In the genomic region with DNA sequence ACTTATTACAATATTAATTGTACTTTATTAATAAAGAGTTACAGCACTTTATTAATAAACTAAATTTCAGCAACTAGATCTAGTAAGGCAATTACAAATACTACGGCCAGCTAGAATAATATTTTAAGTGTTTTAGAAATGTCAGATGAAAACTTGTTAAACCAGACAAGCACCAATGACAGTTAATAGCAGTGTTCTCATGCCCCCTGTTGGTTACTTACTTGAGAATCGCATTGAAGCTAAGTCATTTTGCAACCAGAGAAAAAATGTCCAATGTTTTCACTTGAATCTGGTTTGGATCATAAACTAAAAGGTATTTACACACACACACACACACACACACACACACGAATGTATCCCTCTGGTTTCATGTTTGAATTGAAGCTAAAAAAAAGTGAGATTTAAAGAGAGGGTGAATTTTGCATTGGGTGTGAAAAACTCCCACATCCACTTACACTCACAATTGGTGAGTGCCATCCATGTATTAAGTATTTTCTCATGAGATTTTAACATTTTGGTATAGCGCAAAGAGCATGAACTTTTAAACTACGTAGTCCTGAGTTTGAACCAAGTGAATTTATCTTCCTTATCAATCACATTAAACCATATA, we compare ENCODE assay signal across 8 cellular contexts.
A peak's percentile ranks its signal among the peaks of the same experiment; 100 is the strongest.
DNase-seq lines count a peak whose midpoint lies in the region; ATAC-seq and TF ChIP-seq lines count a peak whose summit lies in the region.

No MANE protein-coding gene starts in this region.

- ATAC-seq in HG03565 (IDR thresholded peaks at IDR 0.05; ENCODE audit: unreplicated experiment), result peak; percentile 42
- ATAC-seq in stimulated activated naive B cell treated with anti-CD40 and anti-IgM and Interleukin-4, amounts not matched to agents 10 μg/mL and 1 μg/mL and 100 μg/mL, for 72 hours (replicated peaks), result no peak
- no peak for ATAC-seq in activated T-cell treated with anti-CD3 and anti-CD28 coated beads, Interleukin-2, amount 50 U/mL, for 4 hours

- no peaks in the 10 kb centered on the region for H3K27me3 Mint-ChIP-seq in stimulated activated naive B cell treated with anti-CD40 and anti-IgM and Interleukin-4, amounts not matched to agents 10 μg/mL and 1 μg/mL and 100 μg/mL, for 72 hours
- no peaks in the 10 kb centered on the region for H3K27me3 Mint-ChIP-seq in T-helper 2 cell treated with Interferon-gamma antibody and Interleukin-4, amounts not matched to agents 5 μg/mL and 100 μg/mL, for 36 hours (ENCODE audit: low read depth)
- H3K27me3 Mint-ChIP-seq in activated T-cell treated with anti-CD3 and anti-CD28 coated beads, Interleukin-2, amount 50 U/mL, for 4 hours (ENCODE audit: low read depth), result no peaks in the 10 kb centered on the region

- no peaks in the 10 kb centered on the region for H3K9me3 Mint-ChIP-seq in stimulated activated naive B cell treated with anti-CD40 and anti-IgM and Interleukin-4, amounts not matched to agents 10 μg/mL and 1 μg/mL and 100 μg/mL, for 72 hours
- no peaks in the 10 kb centered on the region for H3K9me3 Mint-ChIP-seq in T-helper 2 cell treated with Interferon-gamma antibody and Interleukin-4, amounts not matched to agents 5 μg/mL and 100 μg/mL, for 36 hours
- peaks cover 3% of the 10 kb centered on the region for H3K9me3 Mint-ChIP-seq in activated T-cell treated with anti-CD3 and anti-CD28 coated beads, Interleukin-2, amount 50 U/mL, for 4 hours

- no peak overlapping the region for H3K27ac Mint-ChIP-seq in stimulated activated naive B cell treated with anti-CD40 and anti-IgM and Interleukin-4, amounts not matched to agents 10 μg/mL and 1 μg/mL and 100 μg/mL, for 72 hours
- H3K27ac Mint-ChIP-seq in T-helper 2 cell treated with Interferon-gamma antibody and Interleukin-4, amounts not matched to agents 5 μg/mL and 100 μg/mL, for 36 hours, result no peak overlapping the region

- TF ChIP-seq CTCF in epithelial cell of proximal tubule (conservative IDR thresholded peaks at IDR 0.05; ENCODE audit: low read depth, low read length), result peak; percentile 76

- peak; percentile 73 to 80 for DNase-seq in AML-193 (lab: John Stamatoyannopoulos, UW)
- DNase-seq in NOMO-1 treated with DMSO at 0.1 percent for 48 hours (lab: John Stamatoyannopoulos, UW; ENCODE audit: unreplicated experiment), result peak; percentile 62
- DNase-seq in epithelial cell of proximal tubule (ENCODE audit: low read depth), result peak; percentile 12
- DNase-seq in retina, result peak; percentile 45
- no peak for DNase-seq in stimulated activated naive B cell treated with anti-CD40 and anti-IgM and Interleukin-4, amounts not matched to agents 10 μg/mL and 1 μg/mL and 100 μg/mL, for 72 hours
- DNase-seq in T-helper 2 cell treated with Interferon-gamma antibody and Interleukin-4, amounts not matched to agents 5 μg/mL and 100 μg/mL, for 36 hours (ENCODE audit: low spot score), result no peak
- DNase-seq in activated T-cell treated with anti-CD3 and anti-CD28 coated beads, Interleukin-2, amount 50 U/mL, for 4 hours, result no peak

- no peak overlapping the region for H3K4me3 Mint-ChIP-seq in stimulated activated naive B cell treated with anti-CD40 and anti-IgM and Interleukin-4, amounts not matched to agents 10 μg/mL and 1 μg/mL and 100 μg/mL, for 72 hours
- H3K4me3 Mint-ChIP-seq in T-helper 2 cell treated with Interferon-gamma antibody and Interleukin-4, amounts not matched to agents 5 μg/mL and 100 μg/mL, for 36 hours, result no peak overlapping the region
- no peak overlapping the region for H3K4me3 Mint-ChIP-seq in activated T-cell treated with anti-CD3 and anti-CD28 coated beads, Interleukin-2, amount 50 U/mL, for 4 hours

- no peak overlapping the region for H3K4me3 ChIP-seq in epithelial cell of proximal tubule (ENCODE audit: low read depth, low read length)

- no peaks in the 10 kb centered on the region for H3K36me3 Mint-ChIP-seq in stimulated activated naive B cell treated with anti-CD40 and anti-IgM and Interleukin-4, amounts not matched to agents 10 μg/mL and 1 μg/mL and 100 μg/mL, for 72 hours
- H3K36me3 Mint-ChIP-seq in T-helper 2 cell treated with Interferon-gamma antibody and Interleukin-4, amounts not matched to agents 5 μg/mL and 100 μg/mL, for 36 hours (ENCODE audit: low read depth), result no peaks in the 10 kb centered on the region
- no peaks in the 10 kb centered on the region for H3K36me3 Mint-ChIP-seq in activated T-cell treated with anti-CD3 and anti-CD28 coated beads, Interleukin-2, amount 50 U/mL, for 4 hours (ENCODE audit: insufficient read depth)

- H3K4me1 Mint-ChIP-seq in stimulated activated naive B cell treated with anti-CD40 and anti-IgM and Interleukin-4, amounts not matched to agents 10 μg/mL and 1 μg/mL and 100 μg/mL, for 72 hours, result no peaks in the 10 kb centered on the region
- no peaks in the 10 kb centered on the region for H3K4me1 Mint-ChIP-seq in T-helper 2 cell treated with Interferon-gamma antibody and Interleukin-4, amounts not matched to agents 5 μg/mL and 100 μg/mL, for 36 hours (ENCODE audit: low read depth)
- H3K4me1 Mint-ChIP-seq in activated T-cell treated with anti-CD3 and anti-CD28 coated beads, Interleukin-2, amount 50 U/mL, for 4 hours (ENCODE audit: low read depth), result no peaks in the 10 kb centered on the region

Comparison
In these comparisons a context has a peak if more than half of its experiments do, and no peak if none do; other contexts are left out.
1. DNase-seq: peak in AML-193 (2 of 2), NOMO-1 treated with DMSO at 0.1 percent for 48 hours (single experiment), epithelial cell of proximal tubule (single experiment) and retina (single experiment); none in stimulated activated naive B cell treated with anti-CD40 and anti-IgM and Interleukin-4, amounts not matched to agents 10 μg/mL and 1 μg/mL and 100 μg/mL, for 72 hours (single experiment), T-helper 2 cell treated with Interferon-gamma antibody and Interleukin-4, amounts not matched to agents 5 μg/mL and 100 μg/mL, for 36 hours (single experiment) and activated T-cell treated with anti-CD3 and anti-CD28 coated beads, Interleukin-2, amount 50 U/mL, for 4 hours (single experiment).